Comparison of ENCODE assay signal across 8 cellular contexts in the genomic region with DNA sequence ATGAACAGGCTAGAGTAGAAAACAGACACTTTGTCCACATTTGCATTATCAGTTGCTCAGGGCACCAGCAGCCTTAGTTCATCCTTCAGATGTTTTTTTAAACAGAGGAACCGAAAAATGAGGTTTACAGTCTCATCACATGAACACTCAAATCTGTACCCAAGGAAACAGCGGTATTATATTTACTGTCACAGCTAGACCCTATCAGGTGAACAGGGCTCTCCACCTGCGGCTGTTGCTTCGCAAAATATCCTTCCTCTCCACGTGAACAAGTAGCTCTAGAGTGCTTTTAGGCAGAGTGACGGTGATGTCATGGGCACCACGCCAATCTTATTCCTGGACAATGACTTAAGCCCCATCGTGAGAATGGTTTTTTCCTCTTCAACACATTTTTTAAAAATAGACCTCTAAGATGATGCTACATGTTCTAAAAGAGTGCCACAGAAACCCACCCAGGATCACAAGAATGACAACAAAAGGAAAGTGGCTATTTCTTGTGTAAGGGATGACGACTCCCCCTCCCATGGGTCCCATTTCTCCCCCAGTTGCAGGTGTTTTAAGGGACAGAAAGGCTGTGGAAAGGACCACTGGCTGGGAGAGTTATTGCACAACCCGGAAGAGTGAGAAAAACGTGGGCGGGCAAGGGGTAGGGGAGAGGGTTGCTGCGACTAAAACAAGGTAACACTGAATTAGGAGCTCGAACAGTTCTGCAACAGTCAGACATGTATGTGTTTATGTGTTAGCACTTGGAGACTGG.
A peak's percentile ranks its signal among the peaks of the same experiment; 100 is the strongest.
DNase-seq lines count a peak whose midpoint lies in the region; ATAC-seq and TF ChIP-seq lines count a peak whose summit lies in the region.

No MANE protein-coding gene starts in this region.

- intact Hi-C loops in breast epithelium (cut with DNase I; ENCODE audit: low total_unique reads) = no loop called here
- intact Hi-C loops in MCF 10A (cut with micrococcal nuclease) = no loop called here
- intact Hi-C loops in activated T-helper 1 cell treated with anti-CD3 and anti-CD28 coated beads, Interleukin-12 subunit alpha, Interleukin-12 subunit beta, Interleukin-2, Interleukin-4 antibody, amounts not matched to agents 30 ng/mL and 10 ng/mL and 1 ng/mL, durations not matched to agents 14 hours and 24 hours and 36 hours (cut with micrococcal nuclease) = no loop called here

- CTCF ChIA-PET in MCF 10A (lab: Yijun Ruan, JAX) = interaction anchor here (0.6 to 1.9 kb wide), 2 partner anchors 38 to 81 kb away, joined by 3 to 12 read pairs; no protein-coding TSS in a partner anchor

- BruUV-seq in MCF 10A (replicated peaks; lab: Mats Ljungman, UMichigan) = no TSS peak

- H4K20me1 ChIP-seq in osteoblast (ENCODE audit: insufficient read depth, low read length) = no peaks in the 10 kb centered on the region

- peaks cover 14% of the 10 kb centered on the region for H3K79me2 ChIP-seq in osteoblast (ENCODE audit: insufficient read depth, low read length)

- H3K9me3 ChIP-seq in breast epithelium = no peaks in the 10 kb centered on the region
- H3K9me3 ChIP-seq in osteoblast (ENCODE audit: low read depth, low read length) = no peaks in the 10 kb centered on the region

- no peak overlapping the region for H2AFZ ChIP-seq in osteoblast (ENCODE audit: low read length)

- H3K4me3 Mint-ChIP-seq in MCF 10A (ENCODE audit: unreplicated experiment) = no peak overlapping the region
- H3K4me3 Mint-ChIP-seq in activated T-helper 1 cell treated with anti-CD3 and anti-CD28 coated beads, Interleukin-12 subunit alpha, Interleukin-12 subunit beta, Interleukin-2, Interleukin-4 antibody, amounts not matched to agents 30 ng/mL and 10 ng/mL and 1 ng/mL, durations not matched to agents 14 hours and 24 hours and 36 hours = no peak overlapping the region

- TF ChIP-seq CTCF in breast epithelium (IDR thresholded peaks at IDR 0.05) = no peak
- TF ChIP-seq CTCF in MCF 10A (IDR thresholded peaks at IDR 0.05; ENCODE audit: unreplicated experiment) = no peak
- no peak for TF ChIP-seq CTCF in osteoblast (IDR thresholded peaks at IDR 0.05; ENCODE audit: extremely low read depth, low read depth, low read length)

- no peak overlapping the region for H3K27ac Mint-ChIP-seq in MCF 10A (ENCODE audit: low read depth, unreplicated experiment)
- H3K27ac Mint-ChIP-seq in activated T-helper 1 cell treated with anti-CD3 and anti-CD28 coated beads, Interleukin-12 subunit alpha, Interleukin-12 subunit beta, Interleukin-2, Interleukin-4 antibody, amounts not matched to agents 30 ng/mL and 10 ng/mL and 1 ng/mL, durations not matched to agents 14 hours and 24 hours and 36 hours = no peak overlapping the region

- no peaks in the 10 kb centered on the region for H3K9me3 Mint-ChIP-seq in MCF 10A (ENCODE audit: unreplicated experiment)
- H3K9me3 Mint-ChIP-seq in activated T-helper 1 cell treated with anti-CD3 and anti-CD28 coated beads, Interleukin-12 subunit alpha, Interleukin-12 subunit beta, Interleukin-2, Interleukin-4 antibody, amounts not matched to agents 30 ng/mL and 10 ng/mL and 1 ng/mL, durations not matched to agents 14 hours and 24 hours and 36 hours = peaks cover 9% of the 10 kb centered on the region

- no peaks in the 10 kb centered on the region for H3K27me3 ChIP-seq in breast epithelium
- H3K27me3 ChIP-seq in osteoblast (ENCODE audit: insufficient read depth, low read length) = no peaks in the 10 kb centered on the region

- POLR2A ChIA-PET in MCF 10A (lab: Yijun Ruan, JAX) = no interaction called here

- H3K4me3 ChIP-seq in breast epithelium = no peak overlapping the region
- no peak overlapping the region for H3K4me3 ChIP-seq in osteoblast (ENCODE audit: insufficient read depth, low read length)

- TF ChIP-seq POLR2A in breast epithelium (IDR thresholded peaks at IDR 0.05) = no peak

- H3K27ac ChIP-seq in breast epithelium (peak overlapping the region; percentile 45 to 57), osteoblast (ENCODE audit: low read depth, low read length) (peak overlapping the region; percentile 78)

- peaks cover 5% of the 10 kb centered on the region for H3K4me1 Mint-ChIP-seq in MCF 10A (ENCODE audit: insufficient read depth, unreplicated experiment)
- peaks cover 29% of the 10 kb centered on the region for H3K4me1 Mint-ChIP-seq in activated T-helper 1 cell treated with anti-CD3 and anti-CD28 coated beads, Interleukin-12 subunit alpha, Interleukin-12 subunit beta, Interleukin-2, Interleukin-4 antibody, amounts not matched to agents 30 ng/mL and 10 ng/mL and 1 ng/mL, durations not matched to agents 14 hours and 24 hours and 36 hours (ENCODE audit: low read depth)

- H3K36me3 ChIP-seq in breast epithelium (no peaks in the 10 kb centered on the region), osteoblast (ENCODE audit: insufficient read depth, low read length) (peaks cover 76% of the 10 kb centered on the region)

- H3K36me3 Mint-ChIP-seq in MCF 10A (ENCODE audit: insufficient read depth, unreplicated experiment) = peaks cover 14% of the 10 kb centered on the region
- H3K36me3 Mint-ChIP-seq in activated T-helper 1 cell treated with anti-CD3 and anti-CD28 coated beads, Interleukin-12 subunit alpha, Interleukin-12 subunit beta, Interleukin-2, Interleukin-4 antibody, amounts not matched to agents 30 ng/mL and 10 ng/mL and 1 ng/mL, durations not matched to agents 14 hours and 24 hours and 36 hours (ENCODE audit: low read depth) = no peaks in the 10 kb centered on the region

- H3K4me2 ChIP-seq in osteoblast (ENCODE audit: insufficient read depth, low read length) = no peak overlapping the region

- DNase-seq in breast epithelium (ENCODE audit: low spot score in 2 of 2) = no peak
- no peak for DNase-seq in MCF 10A (ENCODE audit: unreplicated experiment)
- DNase-seq in RPMI8226 = peak; percentile 92
- DNase-seq in osteoblast (ENCODE audit: insufficient read length, low spot score, missing footprints) = peak; percentile 62
- no peak for DNase-seq in cerebellar cortex (ENCODE audit: low spot score)
- no peak for DNase-seq in activated T-helper 1 cell treated with anti-CD3 and anti-CD28 coated beads, Interleukin-12 subunit alpha, Interleukin-12 subunit beta, Interleukin-2, Interleukin-4 antibody, amounts not matched to agents 30 ng/mL and 10 ng/mL and 1 ng/mL, durations not matched to agents 14 hours and 24 hours and 36 hours (ENCODE audit: low spot score)
- DNase-seq in NCI-H146 treated with DMSO at 0.1 percent for 48 hours (lab: John Stamatoyannopoulos, UW; ENCODE audit: unreplicated experiment) = no peak

- no peaks in the 10 kb centered on the region for H3K27me3 Mint-ChIP-seq in MCF 10A (ENCODE audit: insufficient read depth, unreplicated experiment)
- H3K27me3 Mint-ChIP-seq in activated T-helper 1 cell treated with anti-CD3 and anti-CD28 coated beads, Interleukin-12 subunit alpha, Interleukin-12 subunit beta, Interleukin-2, Interleukin-4 antibody, amounts not matched to agents 30 ng/mL and 10 ng/mL and 1 ng/mL, durations not matched to agents 14 hours and 24 hours and 36 hours (ENCODE audit: insufficient read depth) = no peaks in the 10 kb centered on the region

- peaks cover 0 to 3% of the 10 kb centered on the region in 2 donors for H3K4me1 ChIP-seq in breast epithelium
- H3K4me1 ChIP-seq in osteoblast (ENCODE audit: insufficient read depth, low read length) = peaks cover 36% of the 10 kb centered on the region

- ATAC-seq in HG03196 (IDR thresholded peaks at IDR 0.05; ENCODE audit: unreplicated experiment) = peak; percentile 77

Comparison
In these comparisons a context has a peak if more than half of its experiments do, and no peak if none do; other contexts are left out.
1. DNase-seq: peak in RPMI8226 (single experiment) and osteoblast (single experiment); none in breast epithelium (0 of 2), MCF 10A (single experiment), cerebellar cortex (single experiment), activated T-helper 1 cell treated with anti-CD3 and anti-CD28 coated beads, Interleukin-12 subunit alpha, Interleukin-12 subunit beta, Interleukin-2, Interleukin-4 antibody, amounts not matched to agents 30 ng/mL and 10 ng/mL and 1 ng/mL, durations not matched to agents 14 hours and 24 hours and 36 hours (single experiment) and NCI-H146 treated with DMSO at 0.1 percent for 48 hours (single experiment).